ENCODE assay signal across 8 cellular contexts in the genomic region with DNA sequence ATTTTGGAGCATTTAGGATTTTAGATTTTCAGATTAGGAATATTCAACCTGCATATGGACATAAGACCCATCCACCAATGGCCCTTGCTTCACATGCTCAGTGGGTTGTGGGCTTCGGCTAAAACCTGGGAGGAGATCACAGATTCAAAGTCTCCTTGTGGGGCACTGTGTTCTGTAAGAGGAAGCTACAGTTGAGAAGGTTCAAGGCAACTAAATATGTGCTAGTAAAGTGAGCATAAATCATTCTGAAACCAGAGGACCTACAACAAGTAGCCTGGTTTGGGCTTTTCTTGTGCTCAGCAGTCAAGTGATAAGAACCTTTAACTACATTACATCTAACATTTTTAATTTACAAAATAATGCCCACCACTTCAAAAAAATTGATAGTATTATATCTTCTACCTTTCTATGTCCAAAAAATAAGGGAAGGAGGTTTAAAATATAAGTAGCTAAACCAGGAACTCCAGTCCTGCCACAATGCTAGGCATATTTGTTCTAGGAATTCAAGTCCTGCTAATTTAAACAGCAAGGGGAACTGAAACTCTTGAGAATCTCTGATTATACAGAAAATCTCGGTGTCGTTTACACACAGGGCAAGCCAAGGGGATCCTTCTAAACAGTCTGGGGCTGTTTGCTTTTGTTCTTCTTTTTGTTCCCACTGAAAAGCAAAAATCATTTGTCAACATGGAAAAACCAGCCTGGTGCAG. TPM values are rescaled to one million over a fixed set of nuclear protein-coding genes. Genes with fewer than 3 reads are reported as not detected.
A peak's percentile ranks its signal among the peaks of the same experiment; 100 is the strongest.
DNase-seq lines count a peak whose midpoint lies in the region; ATAC-seq and TF ChIP-seq lines count a peak whose summit lies in the region.

No MANE protein-coding gene starts in this region.

- intact Hi-C loops in OCI-LY7 (cut with micrococcal nuclease; ENCODE audit: unreplicated experiment): loop anchor here (1.0 to 2.0 kb wide), 2 partner anchors 35 to 41 kb away; no protein-coding TSS in a partner anchor

- peak overlapping the region; percentile 56 for H3K4me3 ChIP-seq in OCI-LY7 (ENCODE audit: low read depth, low read length, poor library complexity, severe bottlenecking)

- H3K79me2 ChIP-seq in OCI-LY7 (ENCODE audit: insufficient read depth, low read depth, low read length): peaks cover 100% of the 10 kb centered on the region

- CTCF ChIA-PET in activated CD8-positive, alpha-beta memory T cell treated with anti-CD3 and anti-CD28 coated beads, Interleukin-2, amount 10 ng/mL, durations not matched to agents 7 days and 5 days (lab: Charles Lee): interaction anchor here (0.8 to 1.3 kb wide), 3 partner anchors 8 to 26 kb away, joined by 3 to 4 read pairs (median 3); no protein-coding TSS in a partner anchor
- CTCF ChIA-PET in OCI-LY7 (lab: Charles Lee; ENCODE audit: unreplicated experiment): no interaction called here

- peaks cover 26% of the 10 kb centered on the region for H3K36me3 Mint-ChIP-seq in activated CD8-positive, alpha-beta memory T cell treated with anti-CD3 and anti-CD28 coated beads, Interleukin-2, amount 10 ng/mL, durations not matched to agents 7 days and 5 days
- peaks cover 29% of the 10 kb centered on the region in 2 donors for H3K36me3 Mint-ChIP-seq in stimulated activated naive B cell treated with anti-CD40 and anti-IgM and Interleukin-4, amounts not matched to agents 10 μg/mL and 1 μg/mL and 100 μg/mL, for 72 hours
- H3K36me3 Mint-ChIP-seq in HFFc6 (ENCODE audit: low read depth): no peaks in the 10 kb centered on the region

- peak overlapping the region; percentile 81 for H3K4me2 ChIP-seq in OCI-LY7 (ENCODE audit: low read length)

- peak overlapping the region; percentile 77 for H3K27ac ChIP-seq in OCI-LY7 (ENCODE audit: low read depth, low read length, poor library complexity, severe bottlenecking)

- peaks cover 54% of the 10 kb centered on the region for H3K4me1 Mint-ChIP-seq in activated CD8-positive, alpha-beta memory T cell treated with anti-CD3 and anti-CD28 coated beads, Interleukin-2, amount 10 ng/mL, durations not matched to agents 7 days and 5 days
- peaks cover 39 to 88% of the 10 kb centered on the region in 2 donors for H3K4me1 Mint-ChIP-seq in stimulated activated naive B cell treated with anti-CD40 and anti-IgM and Interleukin-4, amounts not matched to agents 10 μg/mL and 1 μg/mL and 100 μg/mL, for 72 hours
- no peaks in the 10 kb centered on the region for H3K4me1 Mint-ChIP-seq in HFFc6 (ENCODE audit: low read depth)

- H3K9me3 Mint-ChIP-seq in activated CD8-positive, alpha-beta memory T cell treated with anti-CD3 and anti-CD28 coated beads, Interleukin-2, amount 10 ng/mL, durations not matched to agents 7 days and 5 days (ENCODE audit: low read depth): no peaks in the 10 kb centered on the region
- peaks cover 0 to 2% of the 10 kb centered on the region in 2 donors for H3K9me3 Mint-ChIP-seq in stimulated activated naive B cell treated with anti-CD40 and anti-IgM and Interleukin-4, amounts not matched to agents 10 μg/mL and 1 μg/mL and 100 μg/mL, for 72 hours
- H3K9me3 Mint-ChIP-seq in HFFc6: no peaks in the 10 kb centered on the region

- peaks cover 68% of the 10 kb centered on the region for H3K4me1 ChIP-seq in OCI-LY7 (ENCODE audit: insufficient read depth, low read length, poor library complexity, severe bottlenecking)

- TF ChIP-seq CTCF in OCI-LY7 (conservative IDR thresholded peaks at IDR 0.05; ENCODE audit: low read length): peak; percentile 34; the same call in 1 of the 2 replicates
- TF ChIP-seq CTCF in HFFc6 (IDR thresholded peaks at IDR 0.05): no peak

- DNase-seq in activated CD8-positive, alpha-beta memory T cell treated with anti-CD3 and anti-CD28 coated beads, Interleukin-2, amount 10 ng/mL, durations not matched to agents 7 days and 5 days: no peak
- no peak for DNase-seq in activated CD8-positive, alpha-beta memory T cell treated with anti-CD3 and anti-CD28 coated beads for 24 hours
- DNase-seq in OCI-LY7 (ENCODE audit: low spot score) (peak; percentile 78), HFFc6 (no peak), kidney glomerular epithelial cell (lab: John Stamatoyannopoulos, UW) (no peak), NCI-H146 treated with DMSO at 0.1 percent for 48 hours (lab: John Stamatoyannopoulos, UW; ENCODE audit: unreplicated experiment) (no peak)
- DNase-seq in stimulated activated naive B cell treated with anti-CD40 and anti-IgM and Interleukin-4, amounts not matched to agents 10 μg/mL and 1 μg/mL and 100 μg/mL, for 72 hours: no peak

- no peaks in the 10 kb centered on the region for H3K27me3 Mint-ChIP-seq in activated CD8-positive, alpha-beta memory T cell treated with anti-CD3 and anti-CD28 coated beads, Interleukin-2, amount 10 ng/mL, durations not matched to agents 7 days and 5 days
- no peaks in the 10 kb centered on the region for H3K27me3 Mint-ChIP-seq in stimulated activated naive B cell treated with anti-CD40 and anti-IgM and Interleukin-4, amounts not matched to agents 10 μg/mL and 1 μg/mL and 100 μg/mL, for 72 hours
- peaks cover 2% of the 10 kb centered on the region for H3K27me3 Mint-ChIP-seq in HFFc6 (ENCODE audit: insufficient read depth)

- peak overlapping the region; percentile 77 for H3K27ac Mint-ChIP-seq in activated CD8-positive, alpha-beta memory T cell treated with anti-CD3 and anti-CD28 coated beads, Interleukin-2, amount 10 ng/mL, durations not matched to agents 7 days and 5 days
- H3K27ac Mint-ChIP-seq in stimulated activated naive B cell treated with anti-CD40 and anti-IgM and Interleukin-4, amounts not matched to agents 10 μg/mL and 1 μg/mL and 100 μg/mL, for 72 hours: peak overlapping the region; percentile 38
- H3K27ac Mint-ChIP-seq in HFFc6: no peak overlapping the region

- BruUV-seq in OCI-LY7 (replicated peaks; lab: Mats Ljungman, UMichigan): no TSS peak

- peaks cover 32% of the 10 kb centered on the region for H4K20me1 ChIP-seq in OCI-LY7 (ENCODE audit: insufficient read depth, low read length)

- peaks cover 55% of the 10 kb centered on the region for H3K36me3 ChIP-seq in OCI-LY7 (ENCODE audit: insufficient read depth, low read length)

- H3K9me2 ChIP-seq in OCI-LY7 (ENCODE audit: insufficient read depth, low read length): no peaks in the 10 kb centered on the region

- H3K9me3 ChIP-seq in OCI-LY7 (ENCODE audit: low read length): no peaks in the 10 kb centered on the region

- POLR2A ChIA-PET in OCI-LY7 (lab: Charles Lee): interaction anchor here (0.6 to 3.6 kb wide), 7 partner anchors 14 to 240 kb away, joined by 3 to 19 read pairs (median 4); no protein-coding TSS in a partner anchor

- ATAC-seq in activated CD8-positive, alpha-beta memory T cell treated with anti-CD3 and anti-CD28 coated beads, Interleukin-2, amount 10 ng/mL, durations not matched to agents 7 days and 5 days: peak; percentile 61
- peak; percentile 85 for ATAC-seq in HG02884 (IDR thresholded peaks at IDR 0.05; ENCODE audit: unreplicated experiment)
- ATAC-seq in stimulated activated naive B cell treated with anti-CD40 and anti-IgM and Interleukin-4, amounts not matched to agents 10 μg/mL and 1 μg/mL and 100 μg/mL, for 72 hours (replicated peaks): peak; percentile 90 to 91

- no peak overlapping the region for H2AFZ ChIP-seq in OCI-LY7 (ENCODE audit: low read length)

- H3K4me3 Mint-ChIP-seq in activated CD8-positive, alpha-beta memory T cell treated with anti-CD3 and anti-CD28 coated beads, Interleukin-2, amount 10 ng/mL, durations not matched to agents 7 days and 5 days: no peak overlapping the region
- peak overlapping the region; percentile 39 to 63 for H3K4me3 Mint-ChIP-seq in stimulated activated naive B cell treated with anti-CD40 and anti-IgM and Interleukin-4, amounts not matched to agents 10 μg/mL and 1 μg/mL and 100 μg/mL, for 72 hours
- H3K4me3 Mint-ChIP-seq in HFFc6: no peak overlapping the region

RNA-seq across cellular contexts. Expression of gene FOXO1, which starts 36.6 kb away (rescaled TPM):
- total RNA-seq in activated CD8-positive, alpha-beta memory T cell treated with anti-CD3 and anti-CD28 coated beads, Interleukin-2, amount 10 ng/mL, durations not matched to agents 7 days and 5 days: 10 to 100 TPM; 20.2 to 27.1 TPM
- 24.0 and 29.2 TPM in 2 replicates for total RNA-seq in OCI-LY7 (2014; rRNA removed; shearing (Covaris generic))
- total RNA-seq in OCI-LY7 (2022): 42.1 and 46.5 TPM in 2 replicates
- 1 to 10 TPM in 1 of 6 experiments, under 1 TPM in 5; 0.48 to 1.1 (median 0.63) TPM for total RNA-seq in HFFc6 (2021; fragmentation: NEBNext Ultra II Directional; extraction: Animal tissue kit (Norgen Biotek cat#: 25700))

Comparison
In these comparisons a context has a peak if more than half of its experiments do, and no peak if none do; other contexts are left out.
1. H3K4me3 Mint-ChIP-seq: peak in stimulated activated naive B cell treated with anti-CD40 and anti-IgM and Interleukin-4, amounts not matched to agents 10 μg/mL and 1 μg/mL and 100 μg/mL, for 72 hours (2 of 2); none in activated CD8-positive, alpha-beta memory T cell treated with anti-CD3 and anti-CD28 coated beads, Interleukin-2, amount 10 ng/mL, durations not matched to agents 7 days and 5 days (single experiment) and HFFc6 (single experiment).
2. RNA of gene FOXO1, which starts 36.6 kb away (total RNA-seq): 24.0 to 46.5 TPM in OCI-LY7 and 20.2 to 27.1 TPM in activated CD8-positive, alpha-beta memory T cell treated with anti-CD3 and anti-CD28 coated beads, Interleukin-2, amount 10 ng/mL, durations not matched to agents 7 days and 5 days; 0.48 to 1.1 TPM in HFFc6; every median in the first group is over 10 times any median in the second.
3. Peak in every context shown above with its lines, with median percentiles within 50 percentile points of each other: ATAC-seq.